Comparison of ENCODE assay signal across 15 cellular contexts in genomic region chr13:21229241-21230024, GRCh38. TPM values are rescaled to one million over a fixed set of nuclear protein-coding genes. Genes with fewer than 3 reads are reported as not detected.
A peak's percentile ranks its signal among the peaks of the same experiment; 100 is the strongest.
DNase-seq lines count a peak whose midpoint lies in the region; ATAC-seq, FAIRE-seq and TF ChIP-seq lines count a peak whose summit lies in the region.
"Had no signal": no experiment of that assay in that cellular context is flagged by ENCODE, and none has a peak within 500 bp of the region (broad histone marks: within the 10 kb centered on the region; RNA-seq: fewer than 3 reads in every experiment).

No MANE protein-coding gene starts in this region.

- H3K27me3 ChIP-seq in Loucy (ENCODE audit: insufficient read depth, low read length, poor library complexity, severe bottlenecking) = no peaks in the 10 kb centered on the region
- H3K27me3 ChIP-seq: BLaER1 had no signal

- H4K20me1 ChIP-seq in Loucy (ENCODE audit: insufficient read depth, low read length, poor library complexity, severe bottlenecking) = no peaks in the 10 kb centered on the region
- H4K20me1 ChIP-seq: BLaER1 had no signal

- peak overlapping the region; percentile 19 for H3K4me2 ChIP-seq in Loucy (ENCODE audit: low read depth, low read length, poor library complexity, severe bottlenecking)
- H3K4me2 ChIP-seq: GM23338 had no signal

- no peak overlapping the region for H3K27ac Mint-ChIP-seq in activated CD4-positive, alpha-beta T cell treated with anti-CD3 and anti-CD28 coated beads, Interleukin-2, amount 10 ng/mL, durations not matched to agents 24 days and 14 days
- H3K27ac Mint-ChIP-seq in nephron progenitor cell (peak overlapping the region; percentile 26), glutamatergic neuron (ENCODE audit: unreplicated experiment) (no peak overlapping the region)
- H3K27ac Mint-ChIP-seq: GM23338, H9 had no signal

- H3K36me3 ChIP-seq in Loucy (ENCODE audit: insufficient read depth, low read length) = no peaks in the 10 kb centered on the region
- H3K36me3 ChIP-seq: BLaER1 had no signal

- H3F3A ChIP-seq in Loucy (ENCODE audit: low read depth) = no peaks in the 10 kb centered on the region

- TF ChIP-seq CTCF in Loucy (conservative IDR thresholded peaks at IDR 0.05; ENCODE audit: low read length) = no peak
- TF ChIP-seq CTCF in nephron progenitor cell (IDR thresholded peaks at IDR 0.05) = no peak
- no peak for TF ChIP-seq CTCF in glutamatergic neuron (IDR thresholded peaks at IDR 0.05; ENCODE audit: partially characterized antibody, unreplicated experiment)

- no peak for ATAC-seq in HG03565 (IDR thresholded peaks at IDR 0.05; ENCODE audit: unreplicated experiment)
- ATAC-seq: GM23338 had no signal

- FAIRE-seq in GM19239 (lab: Jason Lieb, UNC) = no peak
- FAIRE-seq: GM12891 had no signal

- peaks cover 14% of the 10 kb centered on the region for H3K4me1 Mint-ChIP-seq in activated CD4-positive, alpha-beta T cell treated with anti-CD3 and anti-CD28 coated beads, Interleukin-2, amount 10 ng/mL, durations not matched to agents 24 days and 14 days
- H3K4me1 Mint-ChIP-seq in nephron progenitor cell (peaks cover 25% of the 10 kb centered on the region), glutamatergic neuron (ENCODE audit: low read depth, unreplicated experiment) (no peaks in the 10 kb centered on the region)
- H3K4me1 Mint-ChIP-seq: GM23338 had no signal

- no peak overlapping the region for H3K9ac ChIP-seq in Loucy (ENCODE audit: low read depth, low read length, poor library complexity, severe bottlenecking)
- H3K9ac ChIP-seq: BLaER1 had no signal

- no peak overlapping the region for H3K4me3 Mint-ChIP-seq in activated CD4-positive, alpha-beta T cell treated with anti-CD3 and anti-CD28 coated beads, Interleukin-2, amount 10 ng/mL, durations not matched to agents 24 days and 14 days
- H3K4me3 Mint-ChIP-seq in nephron progenitor cell (no peak overlapping the region), glutamatergic neuron (ENCODE audit: unreplicated experiment) (no peak overlapping the region)
- H3K4me3 Mint-ChIP-seq: CD8-positive, alpha-beta memory T cell; GM23338; H9 had no signal

- H3K4me1 ChIP-seq in Loucy (ENCODE audit: insufficient read depth, low read length, poor library complexity, severe bottlenecking) = peaks cover 55% of the 10 kb centered on the region
- H3K4me1 ChIP-seq: Caco-2 had no signal

- intact Hi-C loops in activated CD4-positive, alpha-beta T cell treated with anti-CD3 and anti-CD28 coated beads, Interleukin-2, amount 10 ng/mL, durations not matched to agents 24 days and 14 days (cut with micrococcal nuclease) = no loop called here

- no peaks in the 10 kb centered on the region for H3K36me3 Mint-ChIP-seq in activated CD4-positive, alpha-beta T cell treated with anti-CD3 and anti-CD28 coated beads, Interleukin-2, amount 10 ng/mL, durations not matched to agents 24 days and 14 days (ENCODE audit: low read depth)
- H3K36me3 Mint-ChIP-seq in nephron progenitor cell (ENCODE audit: low read depth) (no peaks in the 10 kb centered on the region), glutamatergic neuron (ENCODE audit: unreplicated experiment) (no peaks in the 10 kb centered on the region)
- H3K36me3 Mint-ChIP-seq: CD8-positive, alpha-beta memory T cell had no signal

- DNase-seq in activated CD4-positive, alpha-beta T cell treated with anti-CD3 and anti-CD28 coated beads, Interleukin-2, amount 10 ng/mL, durations not matched to agents 24 days and 14 days = peak; percentile 36
- no peak for DNase-seq in activated CD4-positive, alpha-beta T cell treated with anti-CD3 and anti-CD28 coated beads, Interleukin-2, amount 50 U/mL, for 4 hours
- no peak for DNase-seq in nephron progenitor cell
- DNase-seq in glutamatergic neuron = no peak
- DNase-seq in GM19239 (ENCODE audit: insufficient read length, low spot score) = no peak
- DNase-seq: 8988T; AML-193; Caco-2; CD8-positive, alpha-beta memory T cell; H9 had no signal

- H2AFZ ChIP-seq in Loucy (ENCODE audit: low read length) = no peak overlapping the region
- H2AFZ ChIP-seq: GM23338 had no signal

- H3K79me2 ChIP-seq in Loucy (ENCODE audit: insufficient read depth, low read length) = no peaks in the 10 kb centered on the region

- H3K27me3 Mint-ChIP-seq in activated CD4-positive, alpha-beta T cell treated with anti-CD3 and anti-CD28 coated beads, Interleukin-2, amount 10 ng/mL, durations not matched to agents 24 days and 14 days = peaks cover 8% of the 10 kb centered on the region
- H3K27me3 Mint-ChIP-seq in nephron progenitor cell (ENCODE audit: low read depth, poor library complexity) (peaks cover 15% of the 10 kb centered on the region), glutamatergic neuron (ENCODE audit: unreplicated experiment) (peaks cover 3% of the 10 kb centered on the region)

- H3K9me2 ChIP-seq in Loucy (replicated peaks; ENCODE audit: low read depth, low read length) = no peaks in the 10 kb centered on the region

- no peaks in the 10 kb centered on the region for H3K9me3 ChIP-seq in Loucy (ENCODE audit: insufficient read depth, low read depth, low read length)
- H3K9me3 ChIP-seq: Caco-2 had no signal

- H3K9me3 Mint-ChIP-seq in activated CD4-positive, alpha-beta T cell treated with anti-CD3 and anti-CD28 coated beads, Interleukin-2, amount 10 ng/mL, durations not matched to agents 24 days and 14 days = no peaks in the 10 kb centered on the region
- H3K9me3 Mint-ChIP-seq in nephron progenitor cell = no peaks in the 10 kb centered on the region
- H3K9me3 Mint-ChIP-seq in glutamatergic neuron (ENCODE audit: unreplicated experiment) = no peaks in the 10 kb centered on the region
- H3K9me3 Mint-ChIP-seq: CD8-positive, alpha-beta memory T cell; GM23338; H9 had no signal

- no peak overlapping the region for H3K4me3 ChIP-seq in Loucy (ENCODE audit: low read length, poor library complexity, severe bottlenecking)
- H3K4me3 ChIP-seq: BLaER1, GM23338 had no signal

RNA-seq across cellular contexts. Expression of gene MRPL57, which starts 53.0 kb away (rescaled TPM):
- 32.7 and 33.0 TPM in 2 replicates for total RNA-seq in activated CD4-positive, alpha-beta T cell treated with anti-CD3 and anti-CD28 coated beads, Interleukin-2, amount 10 ng/mL, durations not matched to agents 24 days and 14 days
- 11.8 TPM for total RNA-seq in glutamatergic neuron (ENCODE audit: unreplicated experiment)

RNA-seq across cellular contexts. Expression of gene SKA3, which starts 53.1 kb away (rescaled TPM):
- 35.6 and 39.6 TPM in 2 replicates for total RNA-seq in activated CD4-positive, alpha-beta T cell treated with anti-CD3 and anti-CD28 coated beads, Interleukin-2, amount 10 ng/mL, durations not matched to agents 24 days and 14 days
- total RNA-seq in glutamatergic neuron (ENCODE audit: unreplicated experiment) = 4.6 TPM
